In genomic region chrX:41759817-41760216, GRCh38 we compare ENCODE assay signal across 10 cellular contexts. TPM values are rescaled to one million over a fixed set of nuclear protein-coding genes. Genes with fewer than 3 reads are reported as not detected.
DNase-seq lines count a peak whose midpoint lies in the region; ATAC-seq, FAIRE-seq and TF ChIP-seq lines count a peak whose summit lies in the region.
"Had no signal": no experiment of that assay in that cellular context is flagged by ENCODE, and none has a peak within 500 bp of the region (broad histone marks: within the 10 kb centered on the region; RNA-seq: fewer than 3 reads in every experiment).

No MANE protein-coding gene starts in this region.

- H3K27me3 Mint-ChIP-seq in activated naive CD8-positive, alpha-beta T cell treated with anti-CD3 and anti-CD28 coated beads, Interleukin-2, amount 50 U/mL, for 24 hours: no peaks in the 10 kb centered on the region

- H3K4me1 Mint-ChIP-seq in activated naive CD8-positive, alpha-beta T cell treated with anti-CD3 and anti-CD28 coated beads, Interleukin-2, amount 50 U/mL, for 24 hours: peaks cover 4% of the 10 kb centered on the region

- H3K27me3 ChIP-seq in NT2/D1 (ENCODE audit: insufficient read depth, insufficient read length) (no peaks in the 10 kb centered on the region), esophagus squamous epithelium (no peaks in the 10 kb centered on the region), small intestine (ENCODE audit: control insufficient read depth in 2 of 2, insufficient read depth in 2 of 2, low read length in 2 of 2) (no peaks in the 10 kb centered on the region)

- H3K27ac ChIP-seq in esophagus squamous epithelium: no peak overlapping the region
- no peak overlapping the region for H3K27ac ChIP-seq in small intestine (ENCODE audit: low read depth in 1 of 2, low read length in 1 of 2)

- 43 to 68% methylated on average over 3 of the region's 3 CpGs for WGBS in esophagus squamous epithelium, 2 donors
- 36 to 56% (median 55%) methylated on average over 3 of the region's 3 CpGs for WGBS in small intestine, 3 donors

- H3K9me3 ChIP-seq in NT2/D1 (ENCODE audit: insufficient read depth, low read length): no peaks in the 10 kb centered on the region
- H3K9me3 ChIP-seq in esophagus squamous epithelium: no peaks in the 10 kb centered on the region
- no peaks in the 10 kb centered on the region for H3K9me3 ChIP-seq in small intestine (ENCODE audit: control insufficient read depth, low read depth)
- H3K9me3 ChIP-seq: mucosa of descending colon had no signal

- no peak overlapping the region for H3K27ac Mint-ChIP-seq in activated naive CD8-positive, alpha-beta T cell treated with anti-CD3 and anti-CD28 coated beads, Interleukin-2, amount 50 U/mL, for 24 hours

- no peak for TF ChIP-seq POLR2A in esophagus squamous epithelium (IDR thresholded peaks at IDR 0.05)

- TF ChIP-seq CTCF in esophagus squamous epithelium (IDR thresholded peaks at IDR 0.05): peak in 5 of 6 experiments; percentile 14 to 41 (median 32)

- H3K36me3 ChIP-seq in NT2/D1 (ENCODE audit: insufficient read depth, insufficient read length, low read length): no peaks in the 10 kb centered on the region
- H3K36me3 ChIP-seq in esophagus squamous epithelium: no peaks in the 10 kb centered on the region
- H3K36me3 ChIP-seq in small intestine (ENCODE audit: control insufficient read depth in 2 of 2, insufficient read depth in 2 of 2, low read length in 2 of 2): no peaks in the 10 kb centered on the region

- H3K4me3 ChIP-seq in NT2/D1 (ENCODE audit: insufficient read length, low read depth): no peak overlapping the region
- H3K4me3 ChIP-seq in esophagus squamous epithelium: no peak overlapping the region
- no peak overlapping the region for H3K4me3 ChIP-seq in small intestine (ENCODE audit: low read depth in 1 of 2, low read length in 2 of 2)
- H3K4me3 ChIP-seq: mucosa of descending colon had no signal

- FAIRE-seq in small intestine (lab: Jason Lieb, UNC): no peak

- H3K4me1 ChIP-seq in NT2/D1 (ENCODE audit: insufficient read depth, insufficient read length) (no peaks in the 10 kb centered on the region), esophagus squamous epithelium (peaks cover 0 to 14% (median 0%) of the 10 kb centered on the region in 3 donors), small intestine (ENCODE audit: control insufficient read depth in 2 of 2, insufficient read depth in 1 of 2, low read depth in 1 of 2, low read length in 1 of 2) (no peaks in the 10 kb centered on the region)

- peak; percentile 8 to 17 for DNase-seq in NOMO-1 (lab: John Stamatoyannopoulos, UW; ENCODE audit: unreplicated experiment in 2 of 2)
- no peak for DNase-seq in NOMO-1 treated with dmso at 0.1 percent for 144 hours (lab: John Stamatoyannopoulos, UW; ENCODE audit: unreplicated experiment)
- peak; percentile 23 for DNase-seq in NT2/D1 (ENCODE audit: low read depth, low spot score)
- no peak for DNase-seq in esophagus squamous epithelium (lab: John Stamatoyannopoulos, UW)
- DNase-seq in small intestine: peak; percentile 25
- DNase-seq in anterior cingulate cortex (lab: John Stamatoyannopoulos, UW): no peak
- DNase-seq in activated naive CD8-positive, alpha-beta T cell treated with anti-CD3 and anti-CD28 coated beads, Interleukin-2, amount 50 U/mL, for 24 hours: no peak
- no peak for DNase-seq in NCI-H1436 treated with DMSO at 0.1 percent for 48 hours (lab: John Stamatoyannopoulos, UW)

- no peak overlapping the region for H3K9ac ChIP-seq in NT2/D1 (ENCODE audit: insufficient read length, low read depth)

- no peak for ATAC-seq in activated naive CD8-positive, alpha-beta T cell treated with anti-CD3 and anti-CD28 coated beads, Interleukin-2, amount 50 U/mL, for 24 hours
- ATAC-seq: mucosa of descending colon had no signal

- H3K9me3 Mint-ChIP-seq in activated naive CD8-positive, alpha-beta T cell treated with anti-CD3 and anti-CD28 coated beads, Interleukin-2, amount 50 U/mL, for 24 hours: no peaks in the 10 kb centered on the region

- H3K36me3 Mint-ChIP-seq in activated naive CD8-positive, alpha-beta T cell treated with anti-CD3 and anti-CD28 coated beads, Interleukin-2, amount 50 U/mL, for 24 hours (ENCODE audit: low read depth): no peaks in the 10 kb centered on the region

- H3K4me3 Mint-ChIP-seq in activated naive CD8-positive, alpha-beta T cell treated with anti-CD3 and anti-CD28 coated beads, Interleukin-2, amount 50 U/mL, for 24 hours: no peak overlapping the region

- intact Hi-C loops in esophagus squamous epithelium (cut with DNase I): no loop called here

RNA-seq across cellular contexts. Expression of gene GPR82, which starts 35.8 kb away (rescaled TPM):
- total RNA-seq in esophagus squamous epithelium: under 1 TPM; 0.04 to 0.76 (median 0.31) TPM
- under 1 TPM in 2 of 3 donors, not detected in 1; 0.19 to 0.81 TPM for polyA plus RNA-seq in small intestine
- total RNA-seq: Daoy had no signal

Comparison
In these comparisons a context has a peak if more than half of its experiments do, and no peak if none do; other contexts are left out.
1. DNase-seq: peak in NOMO-1 (2 of 2), NT2/D1 (single experiment) and small intestine (single experiment); none in NOMO-1 treated with dmso at 0.1 percent for 144 hours (single experiment), esophagus squamous epithelium (single experiment), anterior cingulate cortex (0 of 58), activated naive CD8-positive, alpha-beta T cell treated with anti-CD3 and anti-CD28 coated beads, Interleukin-2, amount 50 U/mL, for 24 hours (single experiment) and NCI-H1436 treated with DMSO at 0.1 percent for 48 hours (single experiment).